8 cellular contexts compared by ENCODE assay signal in genomic region chr14:34873591-34874385, GRCh38. TPM values are rescaled to one million over a fixed set of nuclear protein-coding genes. Genes with fewer than 3 reads are reported as not detected.
A peak's percentile ranks its signal among the peaks of the same experiment; 100 is the strongest.
DNase-seq lines count a peak whose midpoint lies in the region; ATAC-seq lines count a peak whose summit lies in the region.

No MANE protein-coding gene starts in this region.

- peaks cover 2% of the 10 kb centered on the region for H3K27me3 Mint-ChIP-seq in activated T-helper 1 cell treated with anti-CD3 and anti-CD28 coated beads, Interleukin-12 subunit alpha, Interleukin-12 subunit beta, Interleukin-2, Interleukin-4 antibody, amounts not matched to agents 30 ng/mL and 10 ng/mL and 1 ng/mL, durations not matched to agents 14 hours and 24 hours and 36 hours (ENCODE audit: insufficient read depth)
- no peaks in the 10 kb centered on the region for H3K27me3 Mint-ChIP-seq in naive thymus-derived CD8-positive, alpha-beta T cell

- intact Hi-C loops in activated T-helper 1 cell treated with anti-CD3 and anti-CD28 coated beads, Interleukin-12 subunit alpha, Interleukin-12 subunit beta, Interleukin-2, Interleukin-4 antibody, amounts not matched to agents 30 ng/mL and 10 ng/mL and 1 ng/mL, durations not matched to agents 14 hours and 24 hours and 36 hours (cut with micrococcal nuclease) = loop anchor here (1.0 to 10.0 kb wide), 15 partner anchors 16 to 951 kb away; partner anchors contain the start of genes BRMS1L, CFL2, FAM177A1 and INSM2

- DNase-seq in DMS153 (lab: John Stamatoyannopoulos, UW) (peak; percentile 65), HT-29 (ENCODE audit: low spot score) (peak; percentile 72), RKO (ENCODE audit: low spot score) (peak; percentile 92), fibroblast of gingiva (ENCODE audit: low read depth) (peak; percentile 68)
- DNase-seq in activated T-helper 1 cell treated with anti-CD3 and anti-CD28 coated beads, Interleukin-12 subunit alpha, Interleukin-12 subunit beta, Interleukin-2, Interleukin-4 antibody, amounts not matched to agents 30 ng/mL and 10 ng/mL and 1 ng/mL, durations not matched to agents 14 hours and 24 hours and 36 hours (ENCODE audit: low spot score) = peak; percentile 82
- peak; percentile 65 to 94 (median 84) for DNase-seq in naive thymus-derived CD8-positive, alpha-beta T cell
- peak; percentile 89 for DNase-seq in stimulated activated naive CD8-positive, alpha-beta T cell treated with anti-CD3 and anti-CD28 coated beads, Interleukin-15, Interleukin-2, amounts not matched to agents 100 U/mL and 50 U/mL, for 24 hours

- H3K4me1 Mint-ChIP-seq in activated T-helper 1 cell treated with anti-CD3 and anti-CD28 coated beads, Interleukin-12 subunit alpha, Interleukin-12 subunit beta, Interleukin-2, Interleukin-4 antibody, amounts not matched to agents 30 ng/mL and 10 ng/mL and 1 ng/mL, durations not matched to agents 14 hours and 24 hours and 36 hours (ENCODE audit: low read depth) = peaks cover 46% of the 10 kb centered on the region
- H3K4me1 Mint-ChIP-seq in naive thymus-derived CD8-positive, alpha-beta T cell = peaks cover 21 to 54% (median 43%) of the 10 kb centered on the region in 4 donors

- H3K9me3 Mint-ChIP-seq in activated T-helper 1 cell treated with anti-CD3 and anti-CD28 coated beads, Interleukin-12 subunit alpha, Interleukin-12 subunit beta, Interleukin-2, Interleukin-4 antibody, amounts not matched to agents 30 ng/mL and 10 ng/mL and 1 ng/mL, durations not matched to agents 14 hours and 24 hours and 36 hours = no peaks in the 10 kb centered on the region
- peaks cover 0 to 2% (median 0%) of the 10 kb centered on the region in 9 donors for H3K9me3 Mint-ChIP-seq in naive thymus-derived CD8-positive, alpha-beta T cell

- POLR2A ChIA-PET in naive thymus-derived CD8-positive, alpha-beta T cell (lab: Charles Lee) = interaction anchor here (0.6 to 4.0 kb wide), 20 partner anchors 9 to 531 kb away, joined by 3 to 82 read pairs (median 4); partner anchors contain the start of genes FAM177A1, NFKBIA, PPP2R3C and PRORP

- peak overlapping the region; percentile 94 for H3K4me3 Mint-ChIP-seq in activated T-helper 1 cell treated with anti-CD3 and anti-CD28 coated beads, Interleukin-12 subunit alpha, Interleukin-12 subunit beta, Interleukin-2, Interleukin-4 antibody, amounts not matched to agents 30 ng/mL and 10 ng/mL and 1 ng/mL, durations not matched to agents 14 hours and 24 hours and 36 hours
- peak overlapping the region; percentile 92 to 100 (median 95) for H3K4me3 Mint-ChIP-seq in naive thymus-derived CD8-positive, alpha-beta T cell

- H3K36me3 Mint-ChIP-seq in activated T-helper 1 cell treated with anti-CD3 and anti-CD28 coated beads, Interleukin-12 subunit alpha, Interleukin-12 subunit beta, Interleukin-2, Interleukin-4 antibody, amounts not matched to agents 30 ng/mL and 10 ng/mL and 1 ng/mL, durations not matched to agents 14 hours and 24 hours and 36 hours (ENCODE audit: low read depth) = peaks cover 25% of the 10 kb centered on the region
- peaks cover 0 to 14% (median 0%) of the 10 kb centered on the region in 3 donors for H3K36me3 Mint-ChIP-seq in naive thymus-derived CD8-positive, alpha-beta T cell

- peak overlapping the region; percentile 99 for H3K27ac Mint-ChIP-seq in activated T-helper 1 cell treated with anti-CD3 and anti-CD28 coated beads, Interleukin-12 subunit alpha, Interleukin-12 subunit beta, Interleukin-2, Interleukin-4 antibody, amounts not matched to agents 30 ng/mL and 10 ng/mL and 1 ng/mL, durations not matched to agents 14 hours and 24 hours and 36 hours
- H3K27ac Mint-ChIP-seq in naive thymus-derived CD8-positive, alpha-beta T cell = peak overlapping the region; percentile 90 to 99 (median 98)

- peak; percentile 47 for ATAC-seq in GM21367 (IDR thresholded peaks at IDR 0.05; ENCODE audit: unreplicated experiment)
- ATAC-seq in naive thymus-derived CD8-positive, alpha-beta T cell = peak; percentile 70 to 72
- ATAC-seq in stimulated activated naive CD8-positive, alpha-beta T cell treated with anti-CD3 and anti-CD28 coated beads, Interleukin-15, Interleukin-2, amounts not matched to agents 100 U/mL and 50 U/mL, for 24 hours = peak; percentile 87

RNA-seq across cellular contexts. Expression of gene BAZ1A, which starts 1.4 kb away (rescaled TPM):
- total RNA-seq in HT-29 (2014; rRNA removed; shearing (Covaris generic)) = 9.4 and 14.9 TPM in 2 replicates
- 75.0 and 83.7 TPM in 2 replicates for total RNA-seq in activated T-helper 1 cell treated with anti-CD3 and anti-CD28 coated beads, Interleukin-12 subunit alpha, Interleukin-12 subunit beta, Interleukin-2, Interleukin-4 antibody, amounts not matched to agents 30 ng/mL and 10 ng/mL and 1 ng/mL, durations not matched to agents 14 hours and 24 hours and 36 hours
- 10 to 100 TPM; 44.5 to 47.5 TPM for total RNA-seq in naive thymus-derived CD8-positive, alpha-beta T cell
- polyA plus RNA-seq in naive thymus-derived CD8-positive, alpha-beta T cell = 10 to 100 TPM in 1 of 3 donors, 1 to 10 TPM in 2; 8.5 to 10.7 (median 9.1) TPM

Comparison
In these comparisons a context has a peak if more than half of its experiments do, and no peak if none do; other contexts are left out.
1. Peak in every context shown above with its lines: DNase-seq and ATAC-seq.